In genomic region chr14:89493877-89494634, GRCh38 we compare ENCODE assay signal across 8 cellular contexts.
A peak's percentile ranks its signal among the peaks of the same experiment; 100 is the strongest.
DNase-seq lines count a peak whose midpoint lies in the region; ATAC-seq and TF ChIP-seq lines count a peak whose summit lies in the region.

No MANE protein-coding gene starts in this region.

- no peaks in the 10 kb centered on the region for H3K9me3 ChIP-seq in uterus

- H3K4me1 Mint-ChIP-seq in activated naive CD4-positive, alpha-beta T cell treated with anti-CD3 and anti-CD28 coated beads for 36 hours (ENCODE audit: low read depth): peaks cover 29% of the 10 kb centered on the region

- no peaks in the 10 kb centered on the region for H3K36me3 ChIP-seq in uterus

- CTCF ChIA-PET in GM10248 (lab: Yijun Ruan, JAX): interaction anchor here (0.7 to 2.9 kb wide), 7 partner anchors 10 to 459 kb away, joined by 3 to 9 read pairs (median 4); no protein-coding TSS in a partner anchor
- CTCF ChIA-PET in activated naive CD4-positive, alpha-beta T cell treated with anti-CD3 and anti-CD28 coated beads for 36 hours (lab: Charles Lee): interaction anchor here (0.7 kb wide), 1 partner anchor 281 kb away, joined by 4 read pairs; no protein-coding TSS in a partner anchor

- TF ChIP-seq CTCF in GM10248 (IDR thresholded peaks at IDR 0.05; ENCODE audit: control extremely low read depth, extremely low read depth, low read depth, missing control alignments) (no peak), uterus (IDR thresholded peaks at IDR 0.05) (no peak)

- H3K9me3 Mint-ChIP-seq in activated naive CD4-positive, alpha-beta T cell treated with anti-CD3 and anti-CD28 coated beads for 36 hours: no peaks in the 10 kb centered on the region

- H3K4me3 Mint-ChIP-seq in activated naive CD4-positive, alpha-beta T cell treated with anti-CD3 and anti-CD28 coated beads for 36 hours: no peak overlapping the region

- intact Hi-C loops in left ventricle myocardium superior (cut with micrococcal nuclease): no loop called here
- intact Hi-C loops in activated naive CD4-positive, alpha-beta T cell treated with anti-CD3 and anti-CD28 coated beads for 36 hours (cut with micrococcal nuclease): no loop called here
- intact Hi-C loops in uterus (cut with DNase I; ENCODE audit: low total_unique reads): no loop called here

- ATAC-seq in GM21360 (IDR thresholded peaks at IDR 0.05; ENCODE audit: unreplicated experiment) (peak; percentile 99), HG03432 (IDR thresholded peaks at IDR 0.05; ENCODE audit: unreplicated experiment) (peak; percentile 98), left ventricle myocardium superior (peak; percentile 59)

- DNase-seq in GM10248 (ENCODE audit: extremely low spot score): peak; percentile 57
- DNase-seq in left ventricle myocardium superior: no peak
- no peak for DNase-seq in activated naive CD4-positive, alpha-beta T cell treated with anti-CD3 and anti-CD28 coated beads for 36 hours
- no peak for DNase-seq in uterus
- no peak for DNase-seq in NCI-H128 (lab: John Stamatoyannopoulos, UW; ENCODE audit: unreplicated experiment)
- no peak for DNase-seq in SHP77 treated with DMSO at 0.1 percent for 48 hours (lab: John Stamatoyannopoulos, UW)

- no peaks in the 10 kb centered on the region for H3K27me3 ChIP-seq in uterus

- no peak overlapping the region for H3K27ac ChIP-seq in uterus

- H3K36me3 Mint-ChIP-seq in activated naive CD4-positive, alpha-beta T cell treated with anti-CD3 and anti-CD28 coated beads for 36 hours (ENCODE audit: low read depth): peaks cover 2% of the 10 kb centered on the region

- POLR2A ChIA-PET in GM10248 (lab: Yijun Ruan, JAX): no interaction called here

- H3K4me3 ChIP-seq in uterus: no peak overlapping the region

- H3K27me3 Mint-ChIP-seq in activated naive CD4-positive, alpha-beta T cell treated with anti-CD3 and anti-CD28 coated beads for 36 hours (ENCODE audit: low read depth): no peaks in the 10 kb centered on the region

- H3K4me1 ChIP-seq in uterus: no peaks in the 10 kb centered on the region

- H3K27ac Mint-ChIP-seq in activated naive CD4-positive, alpha-beta T cell treated with anti-CD3 and anti-CD28 coated beads for 36 hours: no peak overlapping the region

- TF ChIP-seq POLR2A in uterus (IDR thresholded peaks at IDR 0.05): no peak
